ENCODE assay signal across 8 cellular contexts in genomic region chr11:1388763-1389102, GRCh38. TPM values are rescaled to one million over a fixed set of nuclear protein-coding genes. Genes with fewer than 3 reads are reported as not detected.
DNase-seq lines count a peak whose midpoint lies in the region; TF ChIP-seq lines count a peak whose summit lies in the region.

No MANE protein-coding gene starts in this region.

- no peak overlapping the region for H3K27ac Mint-ChIP-seq in activated T-helper 1 cell treated with anti-CD3 and anti-CD28 coated beads, Interleukin-12 subunit alpha, Interleukin-12 subunit beta, Interleukin-2, Interleukin-4 antibody, amounts not matched to agents 30 ng/mL and 10 ng/mL and 1 ng/mL, durations not matched to agents 14 hours and 24 hours and 36 hours

- WGBS in stomach, 5 donors: 6 to 20% (median 12%) methylated on average over 5 to 22 of the region's 22 CpGs

- H3K4me3 ChIP-seq in iPS-15b (ENCODE audit: low read depth, low read length) (peak overlapping the region; percentile 66), stomach (peak overlapping the region; percentile 47 to 59 (median 52))

- H3K27me3 ChIP-seq in iPS-15b (ENCODE audit: control insufficient read depth, insufficient read depth, low read length): peaks cover 2% of the 10 kb centered on the region
- peaks cover 13 to 57% (median 38%) of the 10 kb centered on the region in 3 donors for H3K27me3 ChIP-seq in stomach

- in situ Hi-C loops in GM13976 (cut with MboI; ENCODE audit: low sequenced_read_pairs, unreplicated experiment): no loop called here

- H3K9me3 ChIP-seq in iPS-15b (ENCODE audit: control insufficient read depth, insufficient read depth, low read length) (no peaks in the 10 kb centered on the region), stomach (no peaks in the 10 kb centered on the region)

- peak overlapping the region; percentile 7 for H3K4me3 Mint-ChIP-seq in activated T-helper 1 cell treated with anti-CD3 and anti-CD28 coated beads, Interleukin-12 subunit alpha, Interleukin-12 subunit beta, Interleukin-2, Interleukin-4 antibody, amounts not matched to agents 30 ng/mL and 10 ng/mL and 1 ng/mL, durations not matched to agents 14 hours and 24 hours and 36 hours

- H3K27me3 Mint-ChIP-seq in activated T-helper 1 cell treated with anti-CD3 and anti-CD28 coated beads, Interleukin-12 subunit alpha, Interleukin-12 subunit beta, Interleukin-2, Interleukin-4 antibody, amounts not matched to agents 30 ng/mL and 10 ng/mL and 1 ng/mL, durations not matched to agents 14 hours and 24 hours and 36 hours (ENCODE audit: insufficient read depth): peaks cover 33% of the 10 kb centered on the region

- peaks cover 5% of the 10 kb centered on the region for H3K4me1 Mint-ChIP-seq in activated T-helper 1 cell treated with anti-CD3 and anti-CD28 coated beads, Interleukin-12 subunit alpha, Interleukin-12 subunit beta, Interleukin-2, Interleukin-4 antibody, amounts not matched to agents 30 ng/mL and 10 ng/mL and 1 ng/mL, durations not matched to agents 14 hours and 24 hours and 36 hours (ENCODE audit: low read depth)

- DNase-seq in NCI-H748 (lab: John Stamatoyannopoulos, UW; ENCODE audit: unreplicated experiment) (peak; percentile 49), NCI-H748 treated with DMSO at 0.1 percent for 48 hours (lab: John Stamatoyannopoulos, UW) (no peak), stomach (no peak), GM13976 (ENCODE audit: low spot score) (no peak), NCI-H187 (lab: John Stamatoyannopoulos, UW) (no peak)
- no peak for DNase-seq in activated T-helper 1 cell treated with anti-CD3 and anti-CD28 coated beads, Interleukin-12 subunit alpha, Interleukin-12 subunit beta, Interleukin-2, Interleukin-4 antibody, amounts not matched to agents 30 ng/mL and 10 ng/mL and 1 ng/mL, durations not matched to agents 14 hours and 24 hours and 36 hours (ENCODE audit: low spot score)
- DNase-seq in activated CD8-positive, alpha-beta memory T cell treated with anti-CD3 and anti-CD28 coated beads, Interleukin-2, amount 50 U/mL, for 4 hours: no peak

- H3K36me3 Mint-ChIP-seq in activated T-helper 1 cell treated with anti-CD3 and anti-CD28 coated beads, Interleukin-12 subunit alpha, Interleukin-12 subunit beta, Interleukin-2, Interleukin-4 antibody, amounts not matched to agents 30 ng/mL and 10 ng/mL and 1 ng/mL, durations not matched to agents 14 hours and 24 hours and 36 hours (ENCODE audit: low read depth): no peaks in the 10 kb centered on the region

- TF ChIP-seq POLR2A in stomach (IDR thresholded peaks at IDR 0.05): no peak

- no peak for TF ChIP-seq EP300 in stomach (IDR thresholded peaks at IDR 0.05)

- H3K27ac ChIP-seq in stomach: peak overlapping the region in 1 of 5 donors; percentile 84

- H3K4me1 ChIP-seq in iPS-15b (ENCODE audit: control insufficient read depth, insufficient read depth, low read length): peaks cover 2% of the 10 kb centered on the region
- H3K4me1 ChIP-seq in stomach: peaks cover 14 to 24% (median 18%) of the 10 kb centered on the region in 4 donors

- intact Hi-C loops in activated T-helper 1 cell treated with anti-CD3 and anti-CD28 coated beads, Interleukin-12 subunit alpha, Interleukin-12 subunit beta, Interleukin-2, Interleukin-4 antibody, amounts not matched to agents 30 ng/mL and 10 ng/mL and 1 ng/mL, durations not matched to agents 14 hours and 24 hours and 36 hours (cut with micrococcal nuclease): loop anchor here (1.0 to 10.0 kb wide), 5 partner anchors 78 to 694 kb away; partner anchors contain the start of genes CTSD, DEAF1, DUSP8 and TMEM80
- intact Hi-C loops in stomach (cut with DNase I; ENCODE audit: low total_unique reads): no loop called here

- TF ChIP-seq CTCF in stomach (IDR thresholded peaks at IDR 0.05) (no peak), GM13976 (IDR thresholded peaks at IDR 0.05; ENCODE audit: borderline replicate concordance, control extremely low read depth, extremely low read depth, insufficient read depth, missing control alignments) (no peak)

- H3K9me3 Mint-ChIP-seq in activated T-helper 1 cell treated with anti-CD3 and anti-CD28 coated beads, Interleukin-12 subunit alpha, Interleukin-12 subunit beta, Interleukin-2, Interleukin-4 antibody, amounts not matched to agents 30 ng/mL and 10 ng/mL and 1 ng/mL, durations not matched to agents 14 hours and 24 hours and 36 hours: no peaks in the 10 kb centered on the region

- peak overlapping the region; percentile 24 for H3K9ac ChIP-seq in iPS-15b (ENCODE audit: low read depth, low read length)

- H3K36me3 ChIP-seq in iPS-15b (ENCODE audit: control insufficient read depth, insufficient read depth, low read length) (no peaks in the 10 kb centered on the region), stomach (no peaks in the 10 kb centered on the region)

RNA-seq across cellular contexts. Expression of gene BRSK2, which starts 1.0 kb away (rescaled TPM):
- 0.36 and 0.47 TPM in 2 replicates for total RNA-seq in activated T-helper 1 cell treated with anti-CD3 and anti-CD28 coated beads, Interleukin-12 subunit alpha, Interleukin-12 subunit beta, Interleukin-2, Interleukin-4 antibody, amounts not matched to agents 30 ng/mL and 10 ng/mL and 1 ng/mL, durations not matched to agents 14 hours and 24 hours and 36 hours
- total RNA-seq in stomach: 1 to 10 TPM in 2 of 5 donors, not detected in 3; 1.8 TPM
- 1 to 10 TPM; 1.8 to 6.9 (median 3.2) TPM for polyA plus RNA-seq in stomach
